In the genomic region with DNA sequence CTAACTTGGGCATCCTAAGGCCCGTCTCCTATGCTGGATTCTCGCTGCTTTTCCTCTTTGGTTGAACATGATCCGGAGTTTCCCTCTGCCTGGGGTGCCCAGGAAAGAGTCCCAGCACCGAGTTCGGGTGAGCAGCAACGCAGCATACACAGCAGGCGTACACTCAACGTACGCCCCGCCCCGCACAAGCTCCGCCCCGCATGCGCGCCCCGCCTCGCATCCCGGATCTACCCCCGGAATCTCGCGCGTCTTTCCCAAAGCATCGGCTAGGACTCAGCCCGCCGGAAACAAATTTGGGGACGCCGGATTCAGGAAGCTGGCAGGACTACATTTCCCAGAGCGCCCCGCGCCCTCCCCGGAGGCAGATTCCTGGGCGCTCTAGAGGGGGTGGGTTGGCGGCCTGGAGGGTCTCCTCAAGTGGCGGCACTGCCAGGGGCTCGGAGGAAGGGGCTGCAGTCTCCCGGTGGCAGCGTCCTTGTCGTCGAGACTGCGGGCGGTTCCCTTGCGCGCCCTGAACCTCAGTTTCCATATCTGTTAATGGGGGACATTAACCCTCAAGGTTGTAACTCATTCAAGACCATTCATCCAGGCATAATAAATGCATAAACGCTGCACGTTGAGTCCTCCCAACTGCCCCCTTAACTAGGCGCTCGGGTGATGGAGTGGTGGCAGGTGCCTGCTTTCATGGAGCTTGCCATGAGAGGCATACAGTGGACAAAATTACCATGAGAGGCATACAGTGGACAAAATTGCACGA, we compare ENCODE assay signal across 8 cellular contexts. TPM values are rescaled to one million over a fixed set of nuclear protein-coding genes. Genes with fewer than 3 reads are reported as not detected.
A peak's percentile ranks its signal among the peaks of the same experiment; 100 is the strongest.
DNase-seq lines count a peak whose midpoint lies in the region; ATAC-seq and TF ChIP-seq lines count a peak whose summit lies in the region.

No MANE protein-coding gene starts in this region.

- H3K4me1 Mint-ChIP-seq in activated CD8-positive, alpha-beta T cell treated with anti-CD3 and anti-CD28 coated beads, Interleukin-2, amount 10 ng/mL, durations not matched to agents 7 days and 5 days (ENCODE audit: low read depth): peaks cover 29% of the 10 kb centered on the region

- intact Hi-C loops in lower lobe of right lung (cut with DNase I): no loop called here

- peaks cover 15% of the 10 kb centered on the region for H3K36me3 ChIP-seq in lower lobe of right lung

- peak overlapping the region; percentile 92 for H3K27ac ChIP-seq in lower lobe of right lung

- H3K27me3 Mint-ChIP-seq in activated CD8-positive, alpha-beta T cell treated with anti-CD3 and anti-CD28 coated beads, Interleukin-2, amount 10 ng/mL, durations not matched to agents 7 days and 5 days (ENCODE audit: low read depth): no peaks in the 10 kb centered on the region

- CTCF ChIA-PET in activated CD8-positive, alpha-beta T cell treated with anti-CD3 and anti-CD28 coated beads, Interleukin-2, amount 10 ng/mL, durations not matched to agents 7 days and 5 days (lab: Charles Lee): interaction anchor here (1.3 to 2.4 kb wide), 2 partner anchors 35 to 78 kb away, joined by 4 to 10 read pairs; a partner anchor contains a TSS

- H3K4me3 Mint-ChIP-seq in activated CD8-positive, alpha-beta T cell treated with anti-CD3 and anti-CD28 coated beads, Interleukin-2, amount 10 ng/mL, durations not matched to agents 7 days and 5 days: peak overlapping the region; percentile 92

- no peaks in the 10 kb centered on the region for H3K27me3 ChIP-seq in lower lobe of right lung (ENCODE audit: low read depth)

- peak overlapping the region; percentile 96 for H3K4me3 ChIP-seq in lower lobe of right lung

- H3K4me1 ChIP-seq in lower lobe of right lung: peaks cover 34% of the 10 kb centered on the region

- peaks cover 8% of the 10 kb centered on the region for H3K36me3 Mint-ChIP-seq in activated CD8-positive, alpha-beta T cell treated with anti-CD3 and anti-CD28 coated beads, Interleukin-2, amount 10 ng/mL, durations not matched to agents 7 days and 5 days (ENCODE audit: low read depth)

- H3K9me3 Mint-ChIP-seq in activated CD8-positive, alpha-beta T cell treated with anti-CD3 and anti-CD28 coated beads, Interleukin-2, amount 10 ng/mL, durations not matched to agents 7 days and 5 days (ENCODE audit: insufficient read depth): no peaks in the 10 kb centered on the region

- no peak for TF ChIP-seq CTCF in lower lobe of right lung (IDR thresholded peaks at IDR 0.05)

- ATAC-seq in GM19324 (IDR thresholded peaks at IDR 0.05; ENCODE audit: low FRiP score, unreplicated experiment) (peak; percentile 69), HG03520 (IDR thresholded peaks at IDR 0.05; ENCODE audit: unreplicated experiment) (peak; percentile 42), lower lobe of right lung (peak; percentile 95 to 96)
- ATAC-seq in activated CD8-positive, alpha-beta T cell treated with anti-CD3 and anti-CD28 coated beads, Interleukin-2, amount 10 ng/mL, durations not matched to agents 7 days and 5 days: peak; percentile 79

- DNase-seq in C1 segment of cervical spinal cord (lab: John Stamatoyannopoulos, UW): peak; percentile 77 to 96 (median 94)
- peak; percentile 96 for DNase-seq in NCI-H774 (lab: John Stamatoyannopoulos, UW)
- peak; percentile 90 for DNase-seq in activated CD8-positive, alpha-beta T cell treated with anti-CD3 and anti-CD28 coated beads, Interleukin-2, amount 10 ng/mL, durations not matched to agents 7 days and 5 days
- DNase-seq in effector CD4-positive, alpha-beta T cell: peak; percentile 70
- DNase-seq in lower lobe of right lung: peak; percentile 98
- peak; percentile 92 to 94 for DNase-seq in stimulated activated CD4-positive, alpha-beta T cell treated with anti-CD3 and anti-CD28 coated beads, Interleukin-4, amount 100 ng/mL, for 48 hours (ENCODE audit: low read depth in 2 of 2)

- H3K27ac Mint-ChIP-seq in activated CD8-positive, alpha-beta T cell treated with anti-CD3 and anti-CD28 coated beads, Interleukin-2, amount 10 ng/mL, durations not matched to agents 7 days and 5 days: peak overlapping the region; percentile 93

- POLR2A ChIA-PET in activated CD8-positive, alpha-beta T cell treated with anti-CD3 and anti-CD28 coated beads, Interleukin-2, amount 10 ng/mL, durations not matched to agents 7 days and 5 days (lab: Charles Lee): interaction anchor here (0.7 to 3.0 kb wide), 7 partner anchors 31 to 263 kb away, joined by 3 to 11 read pairs (median 6); a partner anchor contains a TSS

- H3K9me3 ChIP-seq in lower lobe of right lung: no peaks in the 10 kb centered on the region

RNA-seq across cellular contexts. Expression of a gene that starts 1.8 kb away (rescaled TPM):
- 10 to 100 TPM; 14.0 to 14.9 TPM for total RNA-seq in activated CD8-positive, alpha-beta T cell treated with anti-CD3 and anti-CD28 coated beads, Interleukin-2, amount 10 ng/mL, durations not matched to agents 7 days and 5 days
- total RNA-seq in lower lobe of right lung: 13.4 TPM

RNA-seq across cellular contexts. Expression of a gene that starts 19.4 kb away (rescaled TPM):
- not detected for total RNA-seq in activated CD8-positive, alpha-beta T cell treated with anti-CD3 and anti-CD28 coated beads, Interleukin-2, amount 10 ng/mL, durations not matched to agents 7 days and 5 days
- total RNA-seq in lower lobe of right lung: not detected

RNA-seq across cellular contexts. Expression of a gene that starts 26.4 kb away (rescaled TPM):
- total RNA-seq in activated CD8-positive, alpha-beta T cell treated with anti-CD3 and anti-CD28 coated beads, Interleukin-2, amount 10 ng/mL, durations not matched to agents 7 days and 5 days: not detected
- total RNA-seq in lower lobe of right lung: 27.7 TPM

RNA-seq across cellular contexts. Expression of a gene that starts 33.7 kb away (rescaled TPM):
- total RNA-seq in activated CD8-positive, alpha-beta T cell treated with anti-CD3 and anti-CD28 coated beads, Interleukin-2, amount 10 ng/mL, durations not matched to agents 7 days and 5 days: 10 to 100 TPM; 12.3 to 13.1 TPM
- 24.9 TPM for total RNA-seq in lower lobe of right lung

RNA-seq across cellular contexts. Expression of a gene that starts 34.4 kb away (rescaled TPM):
- under 1 TPM; 0.39 to 0.68 TPM for total RNA-seq in activated CD8-positive, alpha-beta T cell treated with anti-CD3 and anti-CD28 coated beads, Interleukin-2, amount 10 ng/mL, durations not matched to agents 7 days and 5 days
- 3.4 TPM for total RNA-seq in lower lobe of right lung

Comparison
In these comparisons a context has a peak if more than half of its experiments do, and no peak if none do; other contexts are left out.
1. Peak in every context shown above with its lines: DNase-seq, ATAC-seq, H3K4me3 ChIP-seq and H3K27ac ChIP-seq.
2. ATAC-seq: peak in every context shown above with its lines; median percentile 96 in lower lobe of right lung; 79 in activated CD8-positive, alpha-beta T cell treated with anti-CD3 and anti-CD28 coated beads, Interleukin-2, amount 10 ng/mL, durations not matched to agents 7 days and 5 days; 69 in GM19324; 42 in HG03520.
3. RNA of a gene that starts 26.4 kb away (total RNA-seq): 27.7 TPM in lower lobe of right lung (single experiment); not detected in activated CD8-positive, alpha-beta T cell treated with anti-CD3 and anti-CD28 coated beads, Interleukin-2, amount 10 ng/mL, durations not matched to agents 7 days and 5 days; every median in the first group is over 10 times any median in the second.